In genomic region chr19:33484226-33484774, GRCh38 we compare ENCODE assay signal across 21 cellular contexts.
"Had no signal": no experiment of that assay in that cellular context is flagged by ENCODE, and none has a peak within 500 bp of the region (broad histone marks: within the 10 kb centered on the region; RNA-seq: fewer than 3 reads in every experiment).

No MANE protein-coding gene starts in this region.

- DNase-seq: activated CD4-positive, alpha-beta T cell treated with anti-CD3 and anti-CD28 coated beads for 1 hour; activated CD8-positive, alpha-beta memory T cell treated with anti-CD3 and anti-CD28 coated beads for 24 hours; activated naive CD4-positive, alpha-beta T cell treated with Interleukin-2 at 50 U/mL for 16 hours; activated naive CD8-positive, alpha-beta T cell treated with anti-CD3 and anti-CD28 coated beads, Interleukin-2, amount 10 ng/mL, durations not matched to agents 7 days and 5 days; amygdala; body of pancreas; central memory CD4-positive, alpha-beta T cell; colonic mucosa; foreskin keratinocyte; kidney; left ventricle myocardium inferior; mucosa of descending colon; naive B cell; stimulated activated naive CD4-positive, alpha-beta T cell treated with Interleukin-2 at 50 U/mL for 16 hours; substantia nigra; T-helper 2 cell; uterus; WERI-Rb-1 had no signal

- H3K9ac ChIP-seq: parathyroid adenoma had no signal

- H3K79me2 ChIP-seq: parathyroid adenoma had no signal

- H3K9me3 ChIP-seq: body of pancreas, colonic mucosa had no signal

- H3K4me1 Mint-ChIP-seq: activated naive CD8-positive, alpha-beta T cell treated with anti-CD3 and anti-CD28 coated beads, Interleukin-2, amount 10 ng/mL, durations not matched to agents 7 days and 5 days; memory B cell had no signal

- H3K36me3 ChIP-seq: colonic mucosa, uterus, WERI-Rb-1 had no signal

- H3K4me3 Mint-ChIP-seq: activated naive CD8-positive, alpha-beta T cell treated with anti-CD3 and anti-CD28 coated beads, Interleukin-2, amount 10 ng/mL, durations not matched to agents 7 days and 5 days; memory B cell had no signal

- H3K27ac ChIP-seq: body of pancreas, colonic mucosa, foreskin keratinocyte, left ventricle myocardium inferior, parathyroid adenoma, tibial artery, uterus, WERI-Rb-1 had no signal

- H3K27ac Mint-ChIP-seq: activated naive CD8-positive, alpha-beta T cell treated with anti-CD3 and anti-CD28 coated beads, Interleukin-2, amount 10 ng/mL, durations not matched to agents 7 days and 5 days; memory B cell; naive B cell had no signal

- H3K4me1 ChIP-seq: body of pancreas, colonic mucosa, foreskin keratinocyte, parathyroid adenoma, tibial artery, uterus had no signal

- H3K27me3 Mint-ChIP-seq: activated naive CD8-positive, alpha-beta T cell treated with anti-CD3 and anti-CD28 coated beads, Interleukin-2, amount 10 ng/mL, durations not matched to agents 7 days and 5 days; memory B cell; naive B cell had no signal

- H3K27me3 ChIP-seq: body of pancreas, colonic mucosa, foreskin keratinocyte, tibial artery, uterus had no signal

- H3K4me3 ChIP-seq: body of pancreas, colonic mucosa, left ventricle myocardium inferior, mucosa of descending colon, tibial artery, uterus had no signal

- FAIRE-seq: kidney had no signal

- H2AFZ ChIP-seq: parathyroid adenoma had no signal

- ATAC-seq: body of pancreas, foreskin keratinocyte, mucosa of descending colon had no signal
